28 cellular contexts compared by ENCODE assay signal in genomic region chr1:162946701-162947100, GRCh38.
"Had no signal": no experiment of that assay in that cellular context is flagged by ENCODE, and none has a peak within 500 bp of the region (broad histone marks: within the 10 kb centered on the region; RNA-seq: fewer than 3 reads in every experiment).

No MANE protein-coding gene starts in this region.

- H3K9me3 Mint-ChIP-seq: naive thymus-derived CD8-positive, alpha-beta T cell; nephron progenitor cell; stimulated activated memory B cell treated with anti-CD40 and anti-IgM and Interleukin-4, amounts not matched to agents 10 μg/mL and 1 μg/mL and 100 μg/mL, for 72 hours had no signal

- DNase-seq: dorsolateral prefrontal cortex; effector CD4-positive, alpha-beta T cell; foreskin fibroblast; gastrocnemius medialis; heart left ventricle; kidney; mesenchymal stem cell; midbrain; naive thymus-derived CD8-positive, alpha-beta T cell; nephron progenitor cell; nucleus accumbens; ovary; posterior cingulate gyrus; psoas muscle; right cardiac atrium; sigmoid colon; spleen; stimulated activated CD4-positive, alpha-beta T cell treated with anti-CD3 and anti-CD28 coated beads, Interleukin-4, amount 100 ng/mL, for 4 hours; stimulated activated naive CD8-positive, alpha-beta T cell treated with anti-CD3 and anti-CD28 coated beads, Interleukin-15, Interleukin-2, amounts not matched to agents 100 U/mL and 50 U/mL, for 24 hours; upper lobe of left lung had no signal

- H3K36me3 Mint-ChIP-seq: naive thymus-derived CD8-positive, alpha-beta T cell; stimulated activated memory B cell treated with anti-CD40 and anti-IgM and Interleukin-4, amounts not matched to agents 10 μg/mL and 1 μg/mL and 100 μg/mL, for 72 hours had no signal

- H3K4me1 ChIP-seq: spleen, tibial nerve, upper lobe of left lung had no signal

- H3K4me2 ChIP-seq: hepatocyte had no signal

- H3K4me1 Mint-ChIP-seq: naive thymus-derived CD8-positive, alpha-beta T cell; stimulated activated memory B cell treated with anti-CD40 and anti-IgM and Interleukin-4, amounts not matched to agents 10 μg/mL and 1 μg/mL and 100 μg/mL, for 72 hours had no signal

- H3K36me3 ChIP-seq: gastrocnemius medialis, heart left ventricle, ovary, sigmoid colon, spleen, thoracic aorta, tibial nerve, upper lobe of left lung had no signal

- H2AFZ ChIP-seq: hepatocyte had no signal

- H3K27ac ChIP-seq: dorsolateral prefrontal cortex, gastrocnemius medialis, heart left ventricle, hepatocyte, ovary, psoas muscle, sigmoid colon, skin epidermis, spleen, thoracic aorta, tibial nerve, upper lobe of left lung had no signal

- H3K27ac Mint-ChIP-seq: naive thymus-derived CD8-positive, alpha-beta T cell; nephron progenitor cell; stimulated activated memory B cell treated with anti-CD40 and anti-IgM and Interleukin-4, amounts not matched to agents 10 μg/mL and 1 μg/mL and 100 μg/mL, for 72 hours had no signal

- H3K4me3 ChIP-seq: dorsolateral prefrontal cortex, gastrocnemius medialis, heart left ventricle, hepatocyte, lung, ovary, psoas muscle, sigmoid colon, skin epidermis, spleen, thoracic aorta, tibial nerve, upper lobe of left lung had no signal

- FAIRE-seq: colon, kidney, urothelium cell line had no signal

- H3K4me3 Mint-ChIP-seq: naive thymus-derived CD8-positive, alpha-beta T cell; nephron progenitor cell; stimulated activated memory B cell treated with anti-CD40 and anti-IgM and Interleukin-4, amounts not matched to agents 10 μg/mL and 1 μg/mL and 100 μg/mL, for 72 hours had no signal

- H3K9me3 ChIP-seq: gastrocnemius medialis, heart left ventricle, ovary, psoas muscle, sigmoid colon, spleen, thoracic aorta, tibial nerve, upper lobe of left lung had no signal

- H3K27me3 ChIP-seq: gastrocnemius medialis, hepatocyte, ovary, sigmoid colon, tibial nerve, upper lobe of left lung had no signal

- H3K79me2 ChIP-seq: hepatocyte had no signal
